Comparison of ENCODE assay signal across 8 cellular contexts in genomic region chr15:80152180-80152895, GRCh38. TPM values are rescaled to one million over a fixed set of nuclear protein-coding genes. Genes with fewer than 3 reads are reported as not detected.
DNase-seq lines count a peak whose midpoint lies in the region; ATAC-seq lines count a peak whose summit lies in the region.

No MANE protein-coding gene starts in this region.

- peak; percentile 49 for ATAC-seq in GM19324 (IDR thresholded peaks at IDR 0.05; ENCODE audit: low FRiP score, unreplicated experiment)
- peak; percentile 57 for ATAC-seq in HG03520 (IDR thresholded peaks at IDR 0.05; ENCODE audit: unreplicated experiment)

- DNase-seq in AML-193 (lab: John Stamatoyannopoulos, UW) (peak; percentile 74 to 75), NK-92 (lab: John Stamatoyannopoulos, UW; ENCODE audit: unreplicated experiment) (peak; percentile 75), lung microvascular endothelial cell (ENCODE audit: low read depth in 2 of 2) (peak; percentile 83 to 88)
- DNase-seq in activated CD8-positive, alpha-beta memory T cell treated with anti-CD3 and anti-CD28 coated beads for 24 hours = peak; percentile 94
- DNase-seq in effector CD8-positive, alpha-beta T cell (lab: John Stamatoyannopoulos, UW) = peak; percentile 93
- peak; percentile 71 to 85 (median 85) for DNase-seq in stimulated activated CD4-positive, alpha-beta T cell treated with anti-CD3 and anti-CD28 coated beads, TNF-alpha, amount 100 ng/mL, for 1 hour (ENCODE audit: low read depth in 3 of 3, low spot score in 1 of 3)

RNA-seq across cellular contexts. Expression of gene FAH, which starts 0.5 kb away (rescaled TPM):
- 3.4 and 9.4 TPM in 2 replicates for total RNA-seq in lung microvascular endothelial cell

Comparison
In these comparisons a context has a peak if more than half of its experiments do, and no peak if none do; other contexts are left out.
1. Peak in every context shown above with its lines: DNase-seq and ATAC-seq.